In the genomic region with DNA sequence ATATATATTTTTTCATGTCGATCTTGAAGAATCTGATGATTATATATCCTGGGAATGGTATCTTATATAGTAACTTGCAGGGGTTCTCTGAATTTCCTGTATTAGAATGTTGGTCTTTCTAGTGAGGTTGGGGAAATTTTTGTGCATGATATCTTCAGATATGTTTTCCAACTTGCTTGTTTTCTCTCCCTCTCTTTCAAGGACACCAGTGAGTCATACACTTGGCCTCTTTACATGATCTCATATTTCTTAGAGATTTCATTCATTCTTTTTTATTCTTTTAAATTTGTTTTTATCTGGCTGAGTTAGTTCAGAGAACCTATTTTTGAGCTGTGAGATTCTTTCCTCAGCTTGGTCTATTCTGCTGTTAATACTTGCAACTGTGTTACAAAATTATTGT, we compare ENCODE assay signal across 21 cellular contexts. TPM values are rescaled to one million over a fixed set of nuclear protein-coding genes. Genes with fewer than 3 reads are reported as not detected.
DNase-seq lines count a peak whose midpoint lies in the region; TF ChIP-seq lines count a peak whose summit lies in the region.
"Had no signal": no experiment of that assay in that cellular context is flagged by ENCODE, and none has a peak within 500 bp of the region (broad histone marks: within the 10 kb centered on the region; RNA-seq: fewer than 3 reads in every experiment).

No MANE protein-coding gene starts in this region.

- H2BK5ac ChIP-seq in neuronal stem cell (ENCODE audit: low read length), result no peak overlapping the region

- peaks cover 7 to 44% (median 36%) of the 10 kb centered on the region in 6 donors for H3K9me3 Mint-ChIP-seq in immature natural killer cell

- H3K27me3 ChIP-seq in GM23248 (replicated peaks; ENCODE audit: insufficient read depth), result no peaks in the 10 kb centered on the region
- H3K27me3 ChIP-seq in adipocyte (replicated peaks; ENCODE audit: control insufficient read depth, insufficient read depth, low read length), result no peaks in the 10 kb centered on the region
- H3K27me3 ChIP-seq in neuronal stem cell (ENCODE audit: control insufficient read depth in 3 of 3, insufficient read depth in 3 of 3, low read depth in 1 of 3, low read length in 3 of 3), result no peaks in the 10 kb centered on the region
- H3K27me3 ChIP-seq: MG63 had no signal

- H4K8ac ChIP-seq in neuronal stem cell (ENCODE audit: low read depth, low read length), result no peak overlapping the region

- H3K4me1 Mint-ChIP-seq in immature natural killer cell, result no peaks in the 10 kb centered on the region
- H3K4me1 Mint-ChIP-seq: CD4-positive, CD25-positive, alpha-beta regulatory T cell had no signal

- H3K36me3 ChIP-seq in GM23248 (ENCODE audit: low read depth) (no peaks in the 10 kb centered on the region), adipocyte (ENCODE audit: control insufficient read depth, insufficient read depth, low read length, severe bottlenecking) (no peaks in the 10 kb centered on the region), neuronal stem cell (replicated peaks in 1 of 2; ENCODE audit: control insufficient read depth in 2 of 2, insufficient read depth in 2 of 2, low read length in 2 of 2) (no peaks in the 10 kb centered on the region)
- H3K36me3 ChIP-seq: MG63 had no signal

- no peaks in the 10 kb centered on the region for H3K79me2 ChIP-seq in GM23248 (ENCODE audit: insufficient read depth)

- H3K4me2 ChIP-seq in GM23248 (ENCODE audit: unreplicated experiment) (no peak overlapping the region), neuronal stem cell (ENCODE audit: insufficient read depth, low read length, poor library complexity, severe bottlenecking) (no peak overlapping the region)

- H3K9ac ChIP-seq in GM23248, result no peak overlapping the region
- H3K9ac ChIP-seq in adipocyte (ENCODE audit: low read length), result no peak overlapping the region
- no peak overlapping the region for H3K9ac ChIP-seq in neuronal stem cell (ENCODE audit: low read depth, low read length, poor library complexity)

- H3K4me3 ChIP-seq in GM23248 (no peak overlapping the region), adipocyte (ENCODE audit: low read length) (no peak overlapping the region), foreskin fibroblast (ENCODE audit: low read depth in 1 of 2, low read length in 2 of 2) (no peak overlapping the region), neuronal stem cell (ENCODE audit: low read length in 2 of 2) (no peak overlapping the region)
- H3K4me3 ChIP-seq: MG63 had no signal

- no peak overlapping the region for H3K4me3 Mint-ChIP-seq in immature natural killer cell
- H3K4me3 Mint-ChIP-seq: CD4-positive, CD25-positive, alpha-beta regulatory T cell had no signal

- H3K27ac ChIP-seq in GM23248 (no peak overlapping the region), neuronal stem cell (replicated peaks; ENCODE audit: low read length) (no peak overlapping the region)
- H3K27ac ChIP-seq: RWPE1 had no signal

- H3F3A ChIP-seq in GM23248 (ENCODE audit: insufficient read depth), result no peaks in the 10 kb centered on the region

- no peak for TF ChIP-seq CTCF in foreskin fibroblast (IDR thresholded peaks at IDR 0.05; ENCODE audit: low read depth, low read length)

- no peak overlapping the region for H3K4ac ChIP-seq in neuronal stem cell (ENCODE audit: low read length)

- no peaks in the 10 kb centered on the region for H3K9me2 ChIP-seq in GM23248 (ENCODE audit: insufficient read depth)

- H3K14ac ChIP-seq in neuronal stem cell (ENCODE audit: low read length), result no peak overlapping the region

- no peak overlapping the region for H2BK12ac ChIP-seq in neuronal stem cell (ENCODE audit: low read length)

- 0 to 4% methylated on average over 1 of the region's 1 CpG for WGBS in GM23248 (ENCODE audit: low coverage in 1 of 2, low lambda C conversion rate in 2 of 2, missing lambda C conversion rate in 2 of 2), 2 experiments
- no CpG with 5 or more reads among the region's 1 CpG for WGBS in neuronal stem cell (ENCODE audit: extremely low coverage in 2 of 2, insufficient read length in 2 of 2, insufficient replicate concordance in 1 of 2), 2 donors

- no peaks in the 10 kb centered on the region for H3K79me1 ChIP-seq in neuronal stem cell (ENCODE audit: low read depth, low read length)

- in situ Hi-C loops in GM23248 (cut with MboI), result no loop called here

- H3K4me1 ChIP-seq in GM23248 (ENCODE audit: insufficient read depth) (no peaks in the 10 kb centered on the region), adipocyte (ENCODE audit: control insufficient read depth, insufficient read depth, low read length) (no peaks in the 10 kb centered on the region), neuronal stem cell (ENCODE audit: control insufficient read depth in 2 of 2, insufficient read depth in 1 of 2, low read depth in 1 of 2, low read length in 2 of 2) (no peaks in the 10 kb centered on the region)

- H3K9me3 ChIP-seq in GM23248 (ENCODE audit: low read depth), result no peaks in the 10 kb centered on the region
- H3K9me3 ChIP-seq in adipocyte (ENCODE audit: control insufficient read depth, low read length), result peaks cover 40% of the 10 kb centered on the region
- H3K9me3 ChIP-seq in neuronal stem cell (replicated peaks in 1 of 2; ENCODE audit: control insufficient read depth in 2 of 2, insufficient read depth in 1 of 2, low read depth in 1 of 2, low read length in 2 of 2), result peaks cover 15 to 19% of the 10 kb centered on the region in 2 donors
- H3K9me3 ChIP-seq: MG63 had no signal

- H2AFZ ChIP-seq in GM23248, result no peak overlapping the region
- H2AFZ ChIP-seq in neuronal stem cell (ENCODE audit: low read length), result no peak overlapping the region

- peaks cover 2 to 7% (median 3%) of the 10 kb centered on the region in 3 donors for H3K27me3 Mint-ChIP-seq in immature natural killer cell (ENCODE audit: low read depth in 3 of 3)

- no peak overlapping the region for H3K23ac ChIP-seq in neuronal stem cell (ENCODE audit: low read depth, low read length, poor library complexity)

- no peak overlapping the region for H3K18ac ChIP-seq in neuronal stem cell (ENCODE audit: low read length)

- no peak overlapping the region for H3K27ac Mint-ChIP-seq in immature natural killer cell
- H3K27ac Mint-ChIP-seq: CD4-positive, CD25-positive, alpha-beta regulatory T cell had no signal

- H4K91ac ChIP-seq in neuronal stem cell (ENCODE audit: low read depth, low read length, poor library complexity), result no peak overlapping the region

- no peak overlapping the region for H2AK5ac ChIP-seq in neuronal stem cell (ENCODE audit: low read depth, low read length)

- DNase-seq in GM23248 (peak; percentile 40), adipocyte (ENCODE audit: low read depth) (peak; percentile 19), fibroblast of gingiva (ENCODE audit: low read depth) (peak; percentile 17), foreskin fibroblast (peak; percentile 12 to 39), immature natural killer cell (no peak), neuronal stem cell (ENCODE audit: low spot score) (no peak), NCI-H1417 treated with DMSO at 0.1 percent for 48 hours (lab: John Stamatoyannopoulos, UW) (no peak), T-helper 1 cell (no peak)
- DNase-seq: CD4-positive, CD25-positive, alpha-beta regulatory T cell; COR-L47; H7; Karpas-422; MG63; NCI-H1436; NCI-H187 treated with DMSO at 0.1 percent for 48 hours; NCI-H510A; NCI-H748 treated with DMSO at 0.1 percent for 48 hours; SHP77 treated with DMSO at 0.1 percent for 48 hours had no signal

- H4K20me1 ChIP-seq in GM23248 (ENCODE audit: insufficient read depth), result no peaks in the 10 kb centered on the region

- H2BK120ac ChIP-seq in neuronal stem cell (ENCODE audit: low read depth, low read length), result no peak overlapping the region

- no peak overlapping the region for H2BK15ac ChIP-seq in neuronal stem cell (ENCODE audit: low read length)

- peaks cover 0 to 11% (median 0%) of the 10 kb centered on the region in 3 donors for H3K36me3 Mint-ChIP-seq in immature natural killer cell
- H3K36me3 Mint-ChIP-seq: CD4-positive, CD25-positive, alpha-beta regulatory T cell had no signal

RNA-seq across cellular contexts. Expression of a gene that starts 27.2 kb away (rescaled TPM):
- not detected in 2 replicates for total RNA-seq in GM23248 (2014; rRNA removed; shearing (Covaris generic))
- not detected in 2 replicates for polyA plus RNA-seq in GM23248 (2016; fragmentation: Nextera tagmentation; extraction: Ambion mirVana)
- not detected for polyA plus RNA-seq in immature natural killer cell
- polyA plus RNA-seq in neuronal stem cell (2013, experiment 1 of 2), result not detected
- polyA plus RNA-seq in neuronal stem cell (2013, experiment 2 of 2), result not detected
- total RNA-seq: A673; CD4-positive, CD25-positive, alpha-beta regulatory T cell; H7 had no signal
- polyA plus RNA-seq: BJ; CD4-positive, CD25-positive, alpha-beta regulatory T cell had no signal

RNA-seq across cellular contexts. Expression of a gene that starts 48.5 kb away (rescaled TPM):
- not detected in 2 replicates for total RNA-seq in GM23248 (2014; rRNA removed; shearing (Covaris generic))
- not detected in 2 replicates for polyA plus RNA-seq in GM23248 (2016; fragmentation: Nextera tagmentation; extraction: Ambion mirVana)
- not detected for polyA plus RNA-seq in immature natural killer cell
- not detected for polyA plus RNA-seq in neuronal stem cell (2013, experiment 1 of 2)
- not detected for polyA plus RNA-seq in neuronal stem cell (2013, experiment 2 of 2)
- total RNA-seq: A673; CD4-positive, CD25-positive, alpha-beta regulatory T cell; H7 had no signal
- polyA plus RNA-seq: BJ; CD4-positive, CD25-positive, alpha-beta regulatory T cell had no signal

Comparison
In these comparisons a context has a peak if more than half of its experiments do, and no peak if none do; other contexts are left out.
1. DNase-seq: peak in GM23248 (single experiment), adipocyte (single experiment), fibroblast of gingiva (single experiment) and foreskin fibroblast (2 of 2); none in immature natural killer cell (0 of 3), neuronal stem cell (single experiment), NCI-H1417 treated with DMSO at 0.1 percent for 48 hours (single experiment) and T-helper 1 cell (0 of 5).